Comparison of ENCODE assay signal across 11 cellular contexts in genomic region chr20:32822189-32822588, GRCh38. TPM values are rescaled to one million over a fixed set of nuclear protein-coding genes. Genes with fewer than 3 reads are reported as not detected.
DNase-seq lines count a peak whose midpoint lies in the region; ATAC-seq and TF ChIP-seq lines count a peak whose summit lies in the region.
"Had no signal": no experiment of that assay in that cellular context is flagged by ENCODE, and none has a peak within 500 bp of the region (broad histone marks: within the 10 kb centered on the region; RNA-seq: fewer than 3 reads in every experiment).

No MANE protein-coding gene starts in this region.

- peaks cover 6% of the 10 kb centered on the region for H3K36me3 ChIP-seq in suprapubic skin

- H3K27ac ChIP-seq in suprapubic skin, result peak overlapping the region; percentile 10

- no peak for TF ChIP-seq POLR2A in suprapubic skin (IDR thresholded peaks at IDR 0.05)

- TF ChIP-seq EP300 in suprapubic skin (IDR thresholded peaks at IDR 0.05), result no peak

- no peaks in the 10 kb centered on the region for H3K27me3 Mint-ChIP-seq in activated T-cell treated with anti-CD3 and anti-CD28 coated beads, Interleukin-2, amount 50 U/mL, for 4 hours (ENCODE audit: low read depth)
- no peaks in the 10 kb centered on the region for H3K27me3 Mint-ChIP-seq in activated CD4-positive, alpha-beta memory T cell treated with anti-CD3 and anti-CD28 coated beads for 36 hours

- TF ChIP-seq CTCF in fibroblast of villous mesenchyme (IDR thresholded peaks at IDR 0.05; ENCODE audit: insufficient read depth, low read depth, low read length) (no peak), suprapubic skin (IDR thresholded peaks at IDR 0.05) (no peak)

- ATAC-seq in activated T-cell treated with anti-CD3 and anti-CD28 coated beads, Interleukin-2, amount 50 U/mL, for 4 hours, result no peak

- no peak overlapping the region for H3K4me3 ChIP-seq in fibroblast of villous mesenchyme (ENCODE audit: low read depth, low read length)
- H3K4me3 ChIP-seq in suprapubic skin, result no peak overlapping the region

- no peaks in the 10 kb centered on the region for H3K9me3 ChIP-seq in suprapubic skin

- intact Hi-C loops in activated CD4-positive, alpha-beta memory T cell treated with anti-CD3 and anti-CD28 coated beads for 36 hours (cut with micrococcal nuclease), result no loop called here

- peaks cover 8% of the 10 kb centered on the region for H3K36me3 Mint-ChIP-seq in activated T-cell treated with anti-CD3 and anti-CD28 coated beads, Interleukin-2, amount 50 U/mL, for 4 hours (ENCODE audit: insufficient read depth)
- H3K36me3 Mint-ChIP-seq in activated CD4-positive, alpha-beta memory T cell treated with anti-CD3 and anti-CD28 coated beads for 36 hours, result peaks cover 13% of the 10 kb centered on the region

- peaks cover 48% of the 10 kb centered on the region for H3K4me1 Mint-ChIP-seq in activated T-cell treated with anti-CD3 and anti-CD28 coated beads, Interleukin-2, amount 50 U/mL, for 4 hours (ENCODE audit: low read depth)
- peaks cover 41% of the 10 kb centered on the region for H3K4me1 Mint-ChIP-seq in activated CD4-positive, alpha-beta memory T cell treated with anti-CD3 and anti-CD28 coated beads for 36 hours (ENCODE audit: low read depth)

- 62% methylated on average over 5 of the region's 5 CpGs for WGBS in suprapubic skin

- peak overlapping the region; percentile 95 for H3K4me3 Mint-ChIP-seq in activated T-cell treated with anti-CD3 and anti-CD28 coated beads, Interleukin-2, amount 50 U/mL, for 4 hours
- peak overlapping the region; percentile 98 for H3K4me3 Mint-ChIP-seq in activated CD4-positive, alpha-beta memory T cell treated with anti-CD3 and anti-CD28 coated beads for 36 hours

- CTCF ChIA-PET in activated CD4-positive, alpha-beta memory T cell treated with anti-CD3 and anti-CD28 coated beads for 36 hours (lab: Charles Lee), result no interaction called here

- POLR2A ChIA-PET in activated CD4-positive, alpha-beta memory T cell treated with anti-CD3 and anti-CD28 coated beads for 36 hours (lab: Charles Lee), result interaction anchor here (0.6 to 1.0 kb wide), 2 partner anchors 8 to 339 kb away, joined by 3 to 5 read pairs; no protein-coding TSS in a partner anchor

- H3K27me3 ChIP-seq in suprapubic skin, result no peaks in the 10 kb centered on the region

- no peaks in the 10 kb centered on the region for H3K9me3 Mint-ChIP-seq in activated T-cell treated with anti-CD3 and anti-CD28 coated beads, Interleukin-2, amount 50 U/mL, for 4 hours
- no peaks in the 10 kb centered on the region for H3K9me3 Mint-ChIP-seq in activated CD4-positive, alpha-beta memory T cell treated with anti-CD3 and anti-CD28 coated beads for 36 hours

- peaks cover 41% of the 10 kb centered on the region for H3K4me1 ChIP-seq in suprapubic skin

- no peak overlapping the region for H3K27ac Mint-ChIP-seq in activated CD4-positive, alpha-beta memory T cell treated with anti-CD3 and anti-CD28 coated beads for 36 hours

- DNase-seq in activated T-cell treated with anti-CD3 and anti-CD28 coated beads, Interleukin-2, amount 50 U/mL, for 4 hours, result no peak
- DNase-seq in activated T-cell treated with anti-CD3 and anti-CD28 coated beads, Interleukin-2, amount 50 U/mL, for 1 hour, result no peak
- no peak for DNase-seq in activated CD4-positive, alpha-beta memory T cell treated with anti-CD3 and anti-CD28 coated beads for 36 hours
- DNase-seq in fibroblast of villous mesenchyme (ENCODE audit: low read depth) (peak; percentile 51), suprapubic skin (ENCODE audit: low spot score in 2 of 2) (no peak), NCI-H526 treated with DMSO at 0.1 percent for 48 hours (lab: John Stamatoyannopoulos, UW) (no peak), RPMI8226 (no peak), T1000 (lab: John Stamatoyannopoulos, UW) (no peak)
- DNase-seq: activated CD4-positive, alpha-beta T cell treated with anti-CD3 and anti-CD28 coated beads, Interleukin-2, amount 50 U/mL, for 4 hours; NCI-H446; SIG-M5 had no signal

RNA-seq across cellular contexts. Expression of gene MAPRE1, which starts 2.4 kb away (rescaled TPM):
- total RNA-seq in activated T-cell treated with anti-CD3 and anti-CD28 coated beads, Interleukin-2, amount 50 U/mL, for 4 hours, result 100 to 1,000 TPM; 162 to 177 (median 169) TPM
- 100 to 1,000 TPM; 131 to 133 TPM for total RNA-seq in activated CD4-positive, alpha-beta memory T cell treated with anti-CD3 and anti-CD28 coated beads for 36 hours
- total RNA-seq in fibroblast of villous mesenchyme (94.1 and 133 TPM in 2 replicates), suprapubic skin (10 to 100 TPM; 41.9 to 67.8 (median 53.2) TPM)

RNA-seq across cellular contexts. Expression of gene EFCAB8, which starts 36.5 kb away (rescaled TPM):
- total RNA-seq in activated T-cell treated with anti-CD3 and anti-CD28 coated beads, Interleukin-2, amount 50 U/mL, for 4 hours, result under 1 TPM; 0.25 to 0.40 (median 0.38) TPM
- total RNA-seq in activated CD4-positive, alpha-beta memory T cell treated with anti-CD3 and anti-CD28 coated beads for 36 hours, result under 1 TPM; 0.24 to 0.83 TPM
- total RNA-seq in fibroblast of villous mesenchyme (0.32 and 1.3 TPM in 2 replicates), suprapubic skin (under 1 TPM in 2 of 4 donors, not detected in 2; 0.76 to 0.89 TPM)
